ENCODE assay signal across 27 cellular contexts in genomic region chr7:21469894-21470293, GRCh38.
"Had no signal": no experiment of that assay in that cellular context is flagged by ENCODE, and none has a peak within 500 bp of the region (broad histone marks: within the 10 kb centered on the region; RNA-seq: fewer than 3 reads in every experiment).

No MANE protein-coding gene starts in this region.

- H3K4me1 ChIP-seq: ascending aorta, foreskin keratinocyte, left ventricle myocardium inferior, right lobe of liver, testis, transverse colon had no signal

- H3K27ac ChIP-seq: ascending aorta, foreskin keratinocyte, heart left ventricle, left ventricle myocardium inferior, neutrophil, right lobe of liver, skin epidermis, testis, transverse colon had no signal

- H3K9me3 ChIP-seq: ascending aorta, heart left ventricle, left ventricle myocardium inferior, mucosa of descending colon, neutrophil, right lobe of liver, testis, transverse colon had no signal

- H3K27me3 ChIP-seq: ascending aorta, foreskin keratinocyte, heart left ventricle, neutrophil, right lobe of liver, testis, transverse colon had no signal

- DNase-seq: activated CD4-positive, alpha-beta T cell treated with anti-CD3 and anti-CD28 coated beads for 4 hours; activated CD4-positive, alpha-beta T cell treated with anti-CD3 and anti-CD28 coated beads, Interleukin-2, amount 50 U/mL, for 48 hours; activated CD8-positive, alpha-beta memory T cell treated with anti-CD3 and anti-CD28 coated beads for 24 hours; activated effector memory CD4-positive, alpha-beta T cell treated with anti-CD3 and anti-CD28 coated beads, Interleukin-2, amount 50 U/mL, for 16 hours; activated naive CD4-positive, alpha-beta T cell treated with anti-CD3 and anti-CD28 coated beads, Interleukin-2, amount 10 ng/mL, durations not matched to agents 7 days and 5 days; activated naive CD8-positive, alpha-beta T cell treated with anti-CD3 and anti-CD28 coated beads, Interleukin-2, amount 10 ng/mL, durations not matched to agents 7 days and 5 days; activated T-cell treated with anti-CD3 and anti-CD28 coated beads, Interleukin-2, amount 50 U/mL, for 1 hour; caudate nucleus; heart left ventricle; hypothalamus; immature natural killer cell; left ventricle myocardium inferior; mucosa of descending colon; nephron progenitor cell; right lobe of liver; stimulated activated CD4-positive, alpha-beta T cell treated with anti-CD3 and anti-CD28 coated beads, Interleukin-12 subunit alpha, Interleukin-12 subunit beta, amount 100 ng/mL, for 4 hours; stimulated activated CD4-positive, alpha-beta T cell treated with anti-CD3 and anti-CD28 coated beads, Interleukin-4, amount 100 ng/mL, for 1 hour; stimulated activated naive CD8-positive, alpha-beta T cell treated with anti-CD3 and anti-CD28 coated beads, Interleukin-15, Interleukin-2, amounts not matched to agents 100 U/mL and 50 U/mL, for 24 hours; T-helper 2 cell; testis; transverse colon had no signal

- H3K36me3 ChIP-seq: ascending aorta, heart left ventricle, left ventricle myocardium inferior, neutrophil, right lobe of liver, transverse colon had no signal

- H3K4me3 ChIP-seq: ascending aorta, heart left ventricle, left ventricle myocardium inferior, lung, mucosa of descending colon, right lobe of liver, skin epidermis, testis, transverse colon had no signal

- ATAC-seq: esophagus mucosa; foreskin keratinocyte; heart left ventricle; mucosa of descending colon; right lobe of liver; stimulated activated naive CD8-positive, alpha-beta T cell treated with anti-CD3 and anti-CD28 coated beads, Interleukin-15, Interleukin-2, amounts not matched to agents 100 U/mL and 50 U/mL, for 24 hours had no signal
